Comparison of ENCODE assay signal across 1 cellular context in genomic region chr6:2970753-2971419, GRCh38.
TF ChIP-seq lines count a peak whose summit lies in the region.

No MANE protein-coding gene starts in this region.

TF ChIP-seq in K562, 482 proteins besides CTCF, POLR2A, EP300 and RAD21 (continued from another document and continues in another):
- TF ChIP-seq MYNN (IDR thresholded peaks at IDR 0.05) (no peak), MYNN (CRISPR knock-in tag; IDR thresholded peaks at IDR 0.05) (no peak), ZFX (CRISPR knock-in tag; IDR thresholded peaks at IDR 0.05) (no peak; the same call in 1 of the 2 replicates), ARID4B (CRISPR knock-in tag; IDR thresholded peaks at IDR 0.05) (0 out of 2 replicates have a peak, but pooled peaks have one; percentile 25), PHF20 (IDR thresholded peaks at IDR 0.05; ENCODE audit: partially characterized antibody) (no peak), YBX1 (IDR thresholded peaks at IDR 0.05) (no peak), TCF3 (CRISPR knock-in tag; IDR thresholded peaks at IDR 0.05) (no peak), DLX4 (CRISPR knock-in tag; IDR thresholded peaks at IDR 0.05) (no peak), RB1 (IDR thresholded peaks at IDR 0.05; ENCODE audit: low read depth) (peak; percentile 78), ZNF253 (CRISPR knock-in tag; conservative IDR thresholded peaks at IDR 0.05) (no peak), ZEB2 (IDR thresholded peaks at IDR 0.05) (no peak), CBX3 (IDR thresholded peaks at IDR 0.05; ENCODE audit: borderline replicate concordance in 1 of 2, low read length in 2 of 2) (no peak), MAX (CRISPR knock-in tag; IDR thresholded peaks at IDR 0.05) (peak; percentile 58), ZNF707 (CRISPR knock-in tag; conservative IDR thresholded peaks at IDR 0.05) (no peak), U2AF2 (optimal IDR thresholded peaks at IDR 0.05; ENCODE audit: low read depth, low read length) (no peak), RBFOX2 (IDR thresholded peaks at IDR 0.05; ENCODE audit: low read depth, low read length) (peak; percentile 90), CREB3L1 (IDR thresholded peaks at IDR 0.05; ENCODE audit: borderline replicate concordance, low read depth) (peak; percentile 55; the same call in 1 of the 2 replicates), ETS1 (conservative IDR thresholded peaks at IDR 0.05; ENCODE audit: control insufficient read depth, low read depth, low read length) (no peak; the same call in 1 of the 2 replicates), NFIX (CRISPR knock-in tag; IDR thresholded peaks at IDR 0.05; ENCODE audit: low read depth) (no peak), ZNF57 (CRISPR knock-in tag; IDR thresholded peaks at IDR 0.05) (no peak), SMARCE1 (IDR thresholded peaks at IDR 0.05) (no peak), ESRRB (CRISPR knock-in tag; IDR thresholded peaks at IDR 0.05; ENCODE audit: borderline replicate concordance) (no peak), SIN3A (IDR thresholded peaks at IDR 0.05; ENCODE audit: borderline replicate concordance in 2 of 2, control insufficient read depth in 1 of 2, low read depth in 2 of 2, low read length in 2 of 2) (no peak), ZNF165 (CRISPR knock-in tag; IDR thresholded peaks at IDR 0.05; ENCODE audit: borderline replicate concordance) (no peak), HDAC1 (IDR thresholded peaks at IDR 0.05) (no peak), POLR2AphosphoS5 (IDR thresholded peaks at IDR 0.05; ENCODE audit: control insufficient read depth, insufficient read depth, low read depth, low read length) (0 out of 2 replicates have a peak, but pooled peaks have one; percentile 35), FOXM1 (IDR thresholded peaks at IDR 0.05; ENCODE audit: low read depth) (no peak), FOXM1 (CRISPR knock-in tag; IDR thresholded peaks at IDR 0.05; ENCODE audit: low read depth) (0 out of 2 replicates have a peak, but pooled peaks have one; percentile 43), ZNF589 (CRISPR knock-in tag; IDR thresholded peaks at IDR 0.05; ENCODE audit: low read depth) (no peak), ATF3 (IDR thresholded peaks at IDR 0.05) (no peak), ATF3 (CRISPR knock-in tag; conservative IDR thresholded peaks at IDR 0.05) (0 out of 2 replicates have a peak, but pooled peaks have one; percentile 26), NFE2 (IDR thresholded peaks at IDR 0.05; ENCODE audit: low read depth) (no peak), ZNF140 (CRISPR knock-in tag; IDR thresholded peaks at IDR 0.05) (no peak), TCF7 (IDR thresholded peaks at IDR 0.05; ENCODE audit: borderline replicate concordance) (no peak), ZBTB12 (CRISPR knock-in tag; IDR thresholded peaks at IDR 0.05) (no peak), FOXJ2 (tag; IDR thresholded peaks at IDR 0.05) (no peak), CHCHD3 (CRISPR knock-in tag; IDR thresholded peaks at IDR 0.05) (no peak), FIP1L1 (IDR thresholded peaks at IDR 0.05; ENCODE audit: low read depth, low read length, poor library complexity, severe bottlenecking) (no peak), UBTF (IDR thresholded peaks at IDR 0.05; ENCODE audit: borderline replicate concordance in 1 of 2, low read depth in 2 of 2, low read length in 2 of 2) (peak in 1 of 2 experiments; percentile 71; a peak in 3 of 4 replicates), REST (CRISPR knock-in tag; IDR thresholded peaks at IDR 0.05; ENCODE audit: low read depth) (peak; percentile 75; the same call in 1 of the 2 replicates), MAZ (CRISPR knock-in tag; conservative IDR thresholded peaks at IDR 0.05 in 1 of 2, IDR thresholded peaks at IDR 0.05 in 1 of 2) (peak in 1 of 2 experiments; percentile 81; a peak in 2 of 4 replicates), ZFP91 (CRISPR knock-in tag; IDR thresholded peaks at IDR 0.05) (no peak; the same call in 1 of the 2 replicates), SIN3B (IDR thresholded peaks at IDR 0.05; ENCODE audit: low read depth) (peak; percentile 67), SMARCB1 (IDR thresholded peaks at IDR 0.05; ENCODE audit: insufficient read length, low read depth) (no peak), CBX5 (IDR thresholded peaks at IDR 0.05; ENCODE audit: borderline replicate concordance, low read depth) (no peak)
